ENCODE assay signal across 8 cellular contexts in the genomic region with DNA sequence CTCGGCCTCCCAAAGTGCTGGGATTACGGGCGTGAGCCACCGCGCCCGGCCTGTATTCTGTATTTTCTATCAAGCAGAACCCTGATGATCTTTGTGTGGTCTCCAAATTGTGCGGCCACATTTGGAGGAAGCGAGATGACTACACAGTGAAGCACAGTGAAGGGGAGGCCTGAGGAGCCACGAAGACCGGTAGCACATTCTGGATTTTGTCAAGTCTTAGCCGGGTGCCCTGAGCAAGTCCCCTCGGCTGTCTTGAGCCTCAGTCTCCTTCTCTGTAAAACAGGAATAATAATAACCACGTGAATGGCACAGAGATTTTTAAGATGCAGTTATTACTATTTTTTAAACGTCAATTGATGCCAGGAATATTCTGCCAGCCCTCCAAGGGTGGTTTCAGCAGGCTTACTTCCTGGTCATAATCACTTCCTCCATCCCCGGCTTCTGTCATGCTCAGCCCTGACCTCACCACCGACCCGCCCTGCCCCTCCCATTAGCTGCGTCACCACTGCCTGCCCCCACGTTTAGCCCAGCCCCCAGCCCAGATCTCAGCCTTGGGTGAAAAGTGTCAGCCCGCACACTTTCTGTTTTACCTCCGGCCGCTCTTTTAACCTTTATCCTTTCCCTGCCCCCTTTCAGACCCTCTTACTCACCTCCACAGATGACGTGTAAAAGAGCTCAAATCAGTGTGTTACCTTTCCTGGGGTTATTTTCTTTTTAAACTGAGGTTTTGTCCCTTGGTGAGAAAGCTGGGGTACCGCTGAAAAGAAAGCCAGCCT. TPM values are rescaled to one million over a fixed set of nuclear protein-coding genes. Genes with fewer than 3 reads are reported as not detected.
DNase-seq lines count a peak whose midpoint lies in the region; ATAC-seq, FAIRE-seq and TF ChIP-seq lines count a peak whose summit lies in the region.

No MANE protein-coding gene starts in this region.

- H3K27me3 ChIP-seq in thyroid gland, result no peaks in the 10 kb centered on the region

- TF ChIP-seq POLR2A in GM18526 (IDR thresholded peaks at IDR 0.05; ENCODE audit: extremely low read depth, insufficient read length) (peak; percentile 42), thyroid gland (IDR thresholded peaks at IDR 0.05) (peak in 1 of 2 donors; percentile 44)

- intact Hi-C loops in thyroid gland (cut with DNase I), result no loop called here

- H3K4me1 Mint-ChIP-seq in osteocyte (ENCODE audit: unreplicated experiment), result peaks cover 21% of the 10 kb centered on the region

- H3K36me3 Mint-ChIP-seq in osteocyte (ENCODE audit: unreplicated experiment), result no peaks in the 10 kb centered on the region

- 72 to 78% methylated on average over 24 of the region's 24 CpGs for WGBS in thyroid gland, 2 donors

- no peak overlapping the region for H3K4me3 ChIP-seq in thyroid gland (replicated peaks in 1 of 3)

- FAIRE-seq in frontal cortex (lab: Jason Lieb, UNC), result no peak

- TF ChIP-seq CTCF in osteocyte (IDR thresholded peaks at IDR 0.05), result no peak
- no peak for TF ChIP-seq CTCF in thyroid gland (IDR thresholded peaks at IDR 0.05)

- no peaks in the 10 kb centered on the region for H3K27me3 Mint-ChIP-seq in osteocyte (ENCODE audit: unreplicated experiment)

- H3K9me3 Mint-ChIP-seq in osteocyte (ENCODE audit: unreplicated experiment), result no peaks in the 10 kb centered on the region

- peak overlapping the region in 2 of 3 donors; percentile 30 to 74 for H3K27ac ChIP-seq in thyroid gland

- peak; percentile 76 for DNase-seq in activated effector memory CD4-positive, alpha-beta T cell treated with Interleukin-2 at 50 U/mL for 16 hours
- peak; percentile 26 to 58 for DNase-seq in frontal cortex (ENCODE audit: low spot score in 2 of 2)
- no peak for DNase-seq in osteocyte (ENCODE audit: extremely low spot score, unreplicated experiment)
- DNase-seq in thyroid gland, result peak; percentile 60 to 62
- no peak for DNase-seq in NCI-H1930 (lab: John Stamatoyannopoulos, UW)

- peak; percentile 85 for ATAC-seq in HG02970 (IDR thresholded peaks at IDR 0.05; ENCODE audit: low FRiP score, unreplicated experiment)

- H3K27ac Mint-ChIP-seq in osteocyte (ENCODE audit: unreplicated experiment), result peak overlapping the region; percentile 91

- H3K36me3 ChIP-seq in thyroid gland, result no peaks in the 10 kb centered on the region

- peaks cover 0 to 4% of the 10 kb centered on the region in 2 donors for H3K4me1 ChIP-seq in thyroid gland

- peak overlapping the region; percentile 33 for H3K4me3 Mint-ChIP-seq in osteocyte (ENCODE audit: unreplicated experiment)

- no peaks in the 10 kb centered on the region for H3K9me3 ChIP-seq in thyroid gland

TF ChIP-seq in PFSK-1, 5 proteins besides CTCF, POLR2A, EP300 and RAD21:
- TF ChIP-seq, protein P1, sequence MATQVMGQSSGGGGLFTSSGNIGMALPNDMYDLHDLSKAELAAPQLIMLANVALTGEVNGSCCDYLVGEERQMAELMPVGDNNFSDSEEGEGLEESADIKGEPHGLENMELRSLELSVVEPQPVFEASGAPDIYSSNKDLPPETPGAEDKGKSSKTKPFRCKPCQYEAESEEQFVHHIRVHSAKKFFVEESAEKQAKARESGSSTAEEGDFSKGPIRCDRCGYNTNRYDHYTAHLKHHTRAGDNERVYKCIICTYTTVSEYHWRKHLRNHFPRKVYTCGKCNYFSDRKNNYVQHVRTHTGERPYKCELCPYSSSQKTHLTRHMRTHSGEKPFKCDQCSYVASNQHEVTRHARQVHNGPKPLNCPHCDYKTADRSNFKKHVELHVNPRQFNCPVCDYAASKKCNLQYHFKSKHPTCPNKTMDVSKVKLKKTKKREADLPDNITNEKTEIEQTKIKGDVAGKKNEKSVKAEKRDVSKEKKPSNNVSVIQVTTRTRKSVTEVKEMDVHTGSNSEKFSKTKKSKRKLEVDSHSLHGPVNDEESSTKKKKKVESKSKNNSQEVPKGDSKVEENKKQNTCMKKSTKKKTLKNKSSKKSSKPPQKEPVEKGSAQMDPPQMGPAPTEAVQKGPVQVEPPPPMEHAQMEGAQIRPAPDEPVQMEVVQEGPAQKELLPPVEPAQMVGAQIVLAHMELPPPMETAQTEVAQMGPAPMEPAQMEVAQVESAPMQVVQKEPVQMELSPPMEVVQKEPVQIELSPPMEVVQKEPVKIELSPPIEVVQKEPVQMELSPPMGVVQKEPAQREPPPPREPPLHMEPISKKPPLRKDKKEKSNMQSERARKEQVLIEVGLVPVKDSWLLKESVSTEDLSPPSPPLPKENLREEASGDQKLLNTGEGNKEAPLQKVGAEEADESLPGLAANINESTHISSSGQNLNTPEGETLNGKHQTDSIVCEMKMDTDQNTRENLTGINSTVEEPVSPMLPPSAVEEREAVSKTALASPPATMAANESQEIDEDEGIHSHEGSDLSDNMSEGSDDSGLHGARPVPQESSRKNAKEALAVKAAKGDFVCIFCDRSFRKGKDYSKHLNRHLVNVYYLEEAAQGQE (IDR thresholded peaks at IDR 0.05; ENCODE audit: insufficient read depth in 1 of 2, low read depth in 2 of 2, low read length in 2 of 2), result peak in 1 of 2 experiments; percentile 52; a peak in 1 of 4 replicates
- peak; percentile 76; the same call in 1 of the 2 replicates for TF ChIP-seq POLR2AphosphoS5 (IDR thresholded peaks at IDR 0.05; ENCODE audit: low read depth, low read length)
- TF ChIP-seq FOXP2 (optimal IDR thresholded peaks at IDR 0.05; ENCODE audit: borderline replicate concordance, extremely low read depth, extremely low read length, insufficient read depth), result peak; percentile 69
- TF ChIP-seq SIN3A (IDR thresholded peaks at IDR 0.05; ENCODE audit: borderline replicate concordance, insufficient read depth, low read length), result no peak
- no peak for TF ChIP-seq TAF1 (IDR thresholded peaks at IDR 0.05; ENCODE audit: borderline replicate concordance, insufficient read depth, low read length)

RNA-seq across cellular contexts. Expression of a gene that starts 27.0 kb away (rescaled TPM):
- polyA plus RNA-seq in PFSK-1 (2012; ENCODE audit: insufficient read length, low read depth), result 517 TPM
- total RNA-seq in frontal cortex, result 33.0 TPM
- total RNA-seq in osteocyte, result 174 and 175 TPM in 2 replicates
- 100 to 1,000 TPM; 156 to 214 (median 175) TPM for total RNA-seq in thyroid gland

RNA-seq across cellular contexts. Expression of a gene that starts 36.1 kb away (rescaled TPM):
- 602 TPM for polyA plus RNA-seq in PFSK-1 (2012; ENCODE audit: insufficient read length, low read depth)
- total RNA-seq in frontal cortex (32.2 TPM), osteocyte (201 and 250 TPM in 2 replicates), thyroid gland (1,000 to 10,000 TPM in 1 of 4 donors, 100 to 1,000 TPM in 3; 613 to 1,025 (median 690) TPM)

Comparison
In these comparisons a context has a peak if more than half of its experiments do, and no peak if none do; other contexts are left out.
1. DNase-seq: peak in activated effector memory CD4-positive, alpha-beta T cell treated with Interleukin-2 at 50 U/mL for 16 hours (single experiment), frontal cortex (2 of 2) and thyroid gland (2 of 2); none in osteocyte (single experiment) and NCI-H1930 (0 of 2).